ENCODE assay signal across 11 cellular contexts in genomic region chr14:91202234-91202974, GRCh38. TPM values are rescaled to one million over a fixed set of nuclear protein-coding genes. Genes with fewer than 3 reads are reported as not detected.
A peak's percentile ranks its signal among the peaks of the same experiment; 100 is the strongest.
DNase-seq lines count a peak whose midpoint lies in the region; ATAC-seq and TF ChIP-seq lines count a peak whose summit lies in the region.
"Had no signal": no experiment of that assay in that cellular context is flagged by ENCODE, and none has a peak within 500 bp of the region (broad histone marks: within the 10 kb centered on the region; RNA-seq: fewer than 3 reads in every experiment).

No MANE protein-coding gene starts in this region.

- no peak for ATAC-seq in activated naive CD8-positive, alpha-beta T cell treated with anti-CD3 and anti-CD28 coated beads, Interleukin-2, amount 50 U/mL, for 24 hours
- ATAC-seq in upper lobe of right lung (peak; percentile 91), GM21381 (IDR thresholded peaks at IDR 0.05; ENCODE audit: unreplicated experiment) (no peak), HG02885 (IDR thresholded peaks at IDR 0.05; ENCODE audit: poor library complexity, unreplicated experiment) (no peak)

- no peaks in the 10 kb centered on the region for H3K9me3 ChIP-seq in upper lobe of right lung

- peaks cover 83% of the 10 kb centered on the region for H3K36me3 Mint-ChIP-seq in activated naive CD4-positive, alpha-beta T cell treated with anti-CD3 and anti-CD28 coated beads, Interleukin-2, amount 10 ng/mL, durations not matched to agents 7 days and 5 days
- H3K36me3 Mint-ChIP-seq in activated naive CD8-positive, alpha-beta T cell treated with anti-CD3 and anti-CD28 coated beads, Interleukin-2, amount 50 U/mL, for 24 hours (ENCODE audit: low read depth), result peaks cover 68% of the 10 kb centered on the region

- peaks cover 12% of the 10 kb centered on the region for H3K9me3 Mint-ChIP-seq in activated naive CD4-positive, alpha-beta T cell treated with anti-CD3 and anti-CD28 coated beads, Interleukin-2, amount 10 ng/mL, durations not matched to agents 7 days and 5 days
- no peaks in the 10 kb centered on the region for H3K9me3 Mint-ChIP-seq in activated naive CD8-positive, alpha-beta T cell treated with anti-CD3 and anti-CD28 coated beads, Interleukin-2, amount 50 U/mL, for 24 hours

- peak overlapping the region; percentile 88 for H3K27ac Mint-ChIP-seq in activated naive CD4-positive, alpha-beta T cell treated with anti-CD3 and anti-CD28 coated beads, Interleukin-2, amount 10 ng/mL, durations not matched to agents 7 days and 5 days
- H3K27ac Mint-ChIP-seq in activated naive CD8-positive, alpha-beta T cell treated with anti-CD3 and anti-CD28 coated beads, Interleukin-2, amount 50 U/mL, for 24 hours, result peak overlapping the region; percentile 63

- peak overlapping the region; percentile 79 for H3K27ac ChIP-seq in upper lobe of right lung
- H3K27ac ChIP-seq: BLaER1 had no signal

- no peaks in the 10 kb centered on the region for H3K27me3 Mint-ChIP-seq in activated naive CD4-positive, alpha-beta T cell treated with anti-CD3 and anti-CD28 coated beads, Interleukin-2, amount 10 ng/mL, durations not matched to agents 7 days and 5 days
- no peaks in the 10 kb centered on the region for H3K27me3 Mint-ChIP-seq in activated naive CD8-positive, alpha-beta T cell treated with anti-CD3 and anti-CD28 coated beads, Interleukin-2, amount 50 U/mL, for 24 hours

- peaks cover 77% of the 10 kb centered on the region for H3K4me1 Mint-ChIP-seq in activated naive CD4-positive, alpha-beta T cell treated with anti-CD3 and anti-CD28 coated beads, Interleukin-2, amount 10 ng/mL, durations not matched to agents 7 days and 5 days
- peaks cover 42% of the 10 kb centered on the region for H3K4me1 Mint-ChIP-seq in activated naive CD8-positive, alpha-beta T cell treated with anti-CD3 and anti-CD28 coated beads, Interleukin-2, amount 50 U/mL, for 24 hours

- peaks cover 76% of the 10 kb centered on the region for H3K36me3 ChIP-seq in upper lobe of right lung

- no peaks in the 10 kb centered on the region for H3K27me3 ChIP-seq in upper lobe of right lung
- H3K27me3 ChIP-seq: BLaER1 had no signal

- CTCF ChIA-PET in activated naive CD4-positive, alpha-beta T cell treated with anti-CD3 and anti-CD28 coated beads, Interleukin-2, amount 10 ng/mL, durations not matched to agents 7 days and 5 days (lab: Charles Lee), result interaction anchor here (2.0 kb wide), 1 partner anchor 25 kb away, joined by 6 read pairs; no protein-coding TSS in a partner anchor

- DNase-seq in activated naive CD4-positive, alpha-beta T cell treated with anti-CD3 and anti-CD28 coated beads, Interleukin-2, amount 10 ng/mL, durations not matched to agents 7 days and 5 days, result peak; percentile 58
- no peak for DNase-seq in activated naive CD4-positive, alpha-beta T cell (lab: John Stamatoyannopoulos, UW)
- DNase-seq in activated naive CD8-positive, alpha-beta T cell treated with anti-CD3 and anti-CD28 coated beads, Interleukin-2, amount 50 U/mL, for 24 hours, result peak; percentile 30
- peak; percentile 29 for DNase-seq in iris pigment epithelial cell (ENCODE audit: low read depth)
- peak; percentile 73 for DNase-seq in upper lobe of right lung
- DNase-seq in NCI-H526 treated with DMSO at 0.1 percent for 48 hours (lab: John Stamatoyannopoulos, UW), result no peak
- DNase-seq: anterior cingulate cortex, NCI-H1092 treated with DMSO at 0.1 percent for 48 hours had no signal

- H3K4me3 ChIP-seq in upper lobe of right lung, result no peak overlapping the region
- H3K4me3 ChIP-seq: BLaER1 had no signal

- peaks cover 18% of the 10 kb centered on the region for H3K4me1 ChIP-seq in upper lobe of right lung

- no peak for TF ChIP-seq CTCF in upper lobe of right lung (IDR thresholded peaks at IDR 0.05)

- intact Hi-C loops in upper lobe of right lung (cut with DNase I), result no loop called here

- H3K4me3 Mint-ChIP-seq in activated naive CD4-positive, alpha-beta T cell treated with anti-CD3 and anti-CD28 coated beads, Interleukin-2, amount 10 ng/mL, durations not matched to agents 7 days and 5 days, result peak overlapping the region; percentile 34
- no peak overlapping the region for H3K4me3 Mint-ChIP-seq in activated naive CD8-positive, alpha-beta T cell treated with anti-CD3 and anti-CD28 coated beads, Interleukin-2, amount 50 U/mL, for 24 hours

RNA-seq across cellular contexts. Expression of gene GPR68, which starts 42.1 kb away (rescaled TPM):
- 6.3 TPM for total RNA-seq in upper lobe of right lung

Comparison
In these comparisons a context has a peak if more than half of its experiments do, and no peak if none do; other contexts are left out.
1. DNase-seq: peak in activated naive CD4-positive, alpha-beta T cell treated with anti-CD3 and anti-CD28 coated beads, Interleukin-2, amount 10 ng/mL, durations not matched to agents 7 days and 5 days (single experiment), activated naive CD8-positive, alpha-beta T cell treated with anti-CD3 and anti-CD28 coated beads, Interleukin-2, amount 50 U/mL, for 24 hours (single experiment), iris pigment epithelial cell (single experiment) and upper lobe of right lung (single experiment); none in activated naive CD4-positive, alpha-beta T cell (0 of 4) and NCI-H526 treated with DMSO at 0.1 percent for 48 hours (single experiment).